1 cellular context compared by ENCODE assay signal in the genomic region with DNA sequence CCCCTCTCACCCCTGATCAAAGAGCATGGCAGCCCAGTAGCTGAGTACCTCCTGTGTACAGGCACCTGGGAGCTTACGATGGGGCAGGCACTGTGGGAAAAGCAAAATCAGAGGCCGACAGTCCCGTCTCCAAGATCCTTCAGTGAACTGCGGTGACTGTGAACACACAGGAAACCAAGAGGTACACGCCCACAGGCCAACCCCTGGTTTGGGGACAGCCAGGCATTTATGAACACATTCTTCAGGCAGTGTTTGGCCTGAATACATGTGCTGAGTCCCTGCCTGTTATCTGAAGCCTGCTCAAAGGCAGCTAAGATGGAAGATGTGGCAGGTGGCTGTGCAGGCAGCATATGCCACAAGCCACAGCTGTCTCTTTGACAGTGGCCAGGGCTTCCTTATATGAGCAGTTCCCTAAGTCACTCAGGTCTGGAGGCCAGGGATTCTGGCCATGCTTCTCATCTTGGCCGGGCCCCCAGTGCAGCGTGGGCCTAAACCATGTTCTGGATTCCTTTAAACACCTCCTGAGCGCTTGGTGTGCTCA.
TF ChIP-seq lines count a peak whose summit lies in the region.

No MANE protein-coding gene starts in this region.

TF ChIP-seq in H1, 55 proteins besides CTCF, POLR2A, EP300 and RAD21 (continued from another document):
- TF ChIP-seq RBBP5 (IDR thresholded peaks at IDR 0.05; ENCODE audit: borderline replicate concordance, low read depth, low read length) (no peak), GTF2F1 (IDR thresholded peaks at IDR 0.05; ENCODE audit: borderline replicate concordance, low read depth, low read length) (no peak), JUN (IDR thresholded peaks at IDR 0.05; ENCODE audit: low read depth, low read length) (no peak), CTBP2 (IDR thresholded peaks at IDR 0.05; ENCODE audit: borderline replicate concordance, insufficient read depth, insufficient read length, low read length) (no peak), SUZ12 (IDR thresholded peaks at IDR 0.05; ENCODE audit: low read length) (no peak), CHD1 (IDR thresholded peaks at IDR 0.05; ENCODE audit: low read depth, low read length) (no peak), PHF8 (conservative IDR thresholded peaks at IDR 0.05; ENCODE audit: low read depth, low read length) (no peak), RFX5 (IDR thresholded peaks at IDR 0.05; ENCODE audit: borderline replicate concordance, low read depth, low read length) (no peak), CHD7 (IDR thresholded peaks at IDR 0.05; ENCODE audit: insufficient replicate concordance, low read length) (no peak), YY1 (IDR thresholded peaks at IDR 0.05; ENCODE audit: low read depth, low read length) (no peak), TAF1 (IDR thresholded peaks at IDR 0.05; ENCODE audit: low read depth, low read length) (no peak), ZNF274 (IDR thresholded peaks at IDR 0.05; ENCODE audit: borderline replicate concordance, extremely low read depth, low read length) (no peak), JUND (IDR thresholded peaks at IDR 0.05; ENCODE audit: low read length) (no peak), HDAC6 (IDR thresholded peaks at IDR 0.05; ENCODE audit: low read depth, low read length) (no peak)
